8 cellular contexts compared by ENCODE assay signal in genomic region chr16:49855280-49855821, GRCh38. TPM values are rescaled to one million over a fixed set of nuclear protein-coding genes. Genes with fewer than 3 reads are reported as not detected.
DNase-seq lines count a peak whose midpoint lies in the region; ATAC-seq and TF ChIP-seq lines count a peak whose summit lies in the region.

No MANE protein-coding gene starts in this region.

- TF ChIP-seq CTCF in BJ (IDR thresholded peaks at IDR 0.05; ENCODE audit: insufficient read depth, low read depth, low read length), result no peak
- no peak for TF ChIP-seq CTCF in RWPE2 (IDR thresholded peaks at IDR 0.05; ENCODE audit: poor library complexity, severe bottlenecking)

- H3K18ac ChIP-seq in neuronal stem cell (ENCODE audit: low read length), result peak overlapping the region; percentile 100

- H2AFZ ChIP-seq in neuronal stem cell (ENCODE audit: low read length), result peak overlapping the region; percentile 70

- H2AK5ac ChIP-seq in neuronal stem cell (ENCODE audit: low read depth, low read length), result no peak overlapping the region

- peaks cover 16% of the 10 kb centered on the region for H3K27me3 ChIP-seq in BJ (ENCODE audit: control insufficient read depth, insufficient read depth, low read length)
- peaks cover 76% of the 10 kb centered on the region for H3K27me3 ChIP-seq in RWPE2 (ENCODE audit: insufficient read depth, poor library complexity, severe bottlenecking)
- peaks cover 0 to 22% (median 2%) of the 10 kb centered on the region in 3 experiments for H3K27me3 ChIP-seq in neuronal stem cell (ENCODE audit: control insufficient read depth in 3 of 3, insufficient read depth in 3 of 3, low read depth in 1 of 3, low read length in 3 of 3)

- peak overlapping the region; percentile 19 for H4K91ac ChIP-seq in neuronal stem cell (ENCODE audit: low read depth, low read length, poor library complexity)

- peak overlapping the region; percentile 97 for H2BK5ac ChIP-seq in neuronal stem cell (ENCODE audit: low read length)

- peaks cover 6% of the 10 kb centered on the region for H3K79me1 ChIP-seq in neuronal stem cell (ENCODE audit: low read depth, low read length)

- H3K4me3 ChIP-seq in BJ (ENCODE audit: low read depth, low read length) (peak overlapping the region; percentile 54), RWPE2 (ENCODE audit: severe bottlenecking) (peak overlapping the region; percentile 53), neuronal stem cell (ENCODE audit: low read length in 2 of 2) (peak overlapping the region; percentile 66 to 87)

- POLR2A ChIA-PET in BJ (lab: Charles Lee), result no interaction called here

- no peak overlapping the region for H3K14ac ChIP-seq in neuronal stem cell (ENCODE audit: low read length)

- no peak overlapping the region for H3K4ac ChIP-seq in neuronal stem cell (ENCODE audit: low read length)

- no peak for DNase-seq in BJ (ENCODE audit: low read depth)
- DNase-seq in HUDEP-2 (lab: John Stamatoyannopoulos, UW; ENCODE audit: unreplicated experiment in 76 of 76), result peak in 49 of 76 experiments; percentile 4 to 53 (median 23)
- DNase-seq in RWPE2 (ENCODE audit: low spot score), result no peak
- peak; percentile 48 for DNase-seq in activated naive CD4-positive, alpha-beta T cell treated with anti-CD3 and anti-CD28 coated beads, Interleukin-2, amount 50 U/mL, for 16 hours
- DNase-seq in germinal center (ENCODE audit: low spot score), result peak; percentile 70
- peak; percentile 89 for DNase-seq in neuronal stem cell (ENCODE audit: low spot score)
- peak; percentile 94 for DNase-seq in ureter (ENCODE audit: low spot score)

- H2BK15ac ChIP-seq in neuronal stem cell (ENCODE audit: low read length), result no peak overlapping the region

- ATAC-seq in GM19467 (IDR thresholded peaks at IDR 0.05; ENCODE audit: unreplicated experiment) (peak; percentile 74), RWPE2 (ENCODE audit: low read depth) (peak; percentile 69)

- H3K4me1 ChIP-seq in RWPE2 (ENCODE audit: insufficient read depth, poor library complexity, severe bottlenecking), result no peaks in the 10 kb centered on the region
- H3K4me1 ChIP-seq in neuronal stem cell (ENCODE audit: control insufficient read depth in 2 of 2, insufficient read depth in 1 of 2, low read depth in 1 of 2, low read length in 2 of 2), result peaks cover 23 to 54% of the 10 kb centered on the region in 2 donors

- H4K8ac ChIP-seq in neuronal stem cell (ENCODE audit: low read depth, low read length), result no peak overlapping the region

- H2BK12ac ChIP-seq in neuronal stem cell (ENCODE audit: low read length), result no peak overlapping the region

- H3K4me2 ChIP-seq in neuronal stem cell (ENCODE audit: insufficient read depth, low read length, poor library complexity, severe bottlenecking), result peak overlapping the region; percentile 81

- no peaks in the 10 kb centered on the region for H3K9me3 ChIP-seq in RWPE2 (ENCODE audit: severe bottlenecking)
- H3K9me3 ChIP-seq in neuronal stem cell (replicated peaks in 1 of 2; ENCODE audit: control insufficient read depth in 2 of 2, insufficient read depth in 1 of 2, low read depth in 1 of 2, low read length in 2 of 2), result no peaks in the 10 kb centered on the region

- peak overlapping the region; percentile 92 for H3K9ac ChIP-seq in neuronal stem cell (ENCODE audit: low read depth, low read length, poor library complexity)

- H3K36me3 ChIP-seq in BJ (ENCODE audit: control insufficient read depth, insufficient read depth, low read length) (no peaks in the 10 kb centered on the region), RWPE2 (ENCODE audit: low read depth) (no peaks in the 10 kb centered on the region), neuronal stem cell (replicated peaks in 1 of 2; ENCODE audit: control insufficient read depth in 2 of 2, insufficient read depth in 2 of 2, low read length in 2 of 2) (peaks cover 0 to 9% of the 10 kb centered on the region in 2 donors)

- no peak overlapping the region for H2BK120ac ChIP-seq in neuronal stem cell (ENCODE audit: low read depth, low read length)

- CTCF ChIA-PET in BJ (lab: Yijun Ruan, JAX), result no interaction called here

- no CpG with 5 or more reads among the region's 75 CpGs for WGBS in neuronal stem cell (ENCODE audit: extremely low coverage in 2 of 2, insufficient read length in 2 of 2, insufficient replicate concordance in 1 of 2), 2 donors

- H3K23ac ChIP-seq in neuronal stem cell (ENCODE audit: low read depth, low read length, poor library complexity), result peak overlapping the region; percentile 94

- H3K27ac ChIP-seq in RWPE2 (ENCODE audit: poor library complexity, severe bottlenecking), result no peak overlapping the region
- peak overlapping the region; percentile 94 for H3K27ac ChIP-seq in neuronal stem cell (replicated peaks; ENCODE audit: low read length)

RNA-seq across cellular contexts. Expression of gene ZNF423, which starts 0.6 kb away (rescaled TPM):
- polyA plus RNA-seq in BJ (2011; rRNA removed), result 0.22 TPM in 2 replicates
- 0.33 and 0.67 TPM in 2 replicates for polyA minus RNA-seq in BJ (2011; rRNA and poly(A)+ RNA removed)
- 27.7 TPM for polyA plus RNA-seq in neuronal stem cell (2013, experiment 1 of 2)
- polyA plus RNA-seq in neuronal stem cell (2013, experiment 2 of 2), result 27.1 TPM
- total RNA-seq in ureter, result 15.7 TPM

Comparison
In these comparisons a context has a peak if more than half of its experiments do, and no peak if none do; other contexts are left out.
1. DNase-seq: peak in HUDEP-2 (49 of 76), activated naive CD4-positive, alpha-beta T cell treated with anti-CD3 and anti-CD28 coated beads, Interleukin-2, amount 50 U/mL, for 16 hours (single experiment), germinal center (single experiment), neuronal stem cell (single experiment) and ureter (single experiment); none in BJ (single experiment) and RWPE2 (single experiment).
2. Peak in every context shown above with its lines, with median percentiles within 50 percentile points of each other: H3K4me3 ChIP-seq.